In genomic region chr9:133976888-133977287, GRCh38 we compare ENCODE assay signal across 13 cellular contexts.
"Had no signal": no experiment of that assay in that cellular context is flagged by ENCODE, and none has a peak within 500 bp of the region (broad histone marks: within the 10 kb centered on the region; RNA-seq: fewer than 3 reads in every experiment).

No MANE protein-coding gene starts in this region.

- H3K4me2 ChIP-seq: neural progenitor cell had no signal

- H3K27me3 ChIP-seq: neural progenitor cell, suprapubic skin, upper lobe of left lung had no signal

- H3K36me3 ChIP-seq: neural progenitor cell, suprapubic skin, upper lobe of left lung had no signal

- H3K9me3 Mint-ChIP-seq: endodermal cell, neural progenitor cell had no signal

- H2AFZ ChIP-seq: neural progenitor cell had no signal

- H3K27ac ChIP-seq: neural progenitor cell, suprapubic skin had no signal

- ATAC-seq: stimulated activated naive CD8-positive, alpha-beta T cell treated with anti-CD3 and anti-CD28 coated beads, Interleukin-15, Interleukin-2, amounts not matched to agents 100 U/mL and 50 U/mL, for 24 hours had no signal

- H3K36me3 Mint-ChIP-seq: activated naive CD8-positive, alpha-beta T cell had no signal

- H3K9me3 ChIP-seq: suprapubic skin, upper lobe of left lung had no signal

- H3K27ac Mint-ChIP-seq: activated naive CD8-positive, alpha-beta T cell; endodermal cell; neural progenitor cell had no signal

- DNase-seq: activated CD4-positive, alpha-beta T cell treated with anti-CD3 and anti-CD28 coated beads, Interleukin-2, amount 50 U/mL, for 1 hour; activated CD4-positive, CD25-positive, alpha-beta regulatory T cell; activated T-cell treated with anti-CD3 and anti-CD28 coated beads for 4 hours; amygdala; endodermal cell; erythroblast; mesenchymal stem cell; stimulated activated naive CD8-positive, alpha-beta T cell treated with anti-CD3 and anti-CD28 coated beads, Interleukin-15, Interleukin-2, amounts not matched to agents 100 U/mL and 50 U/mL, for 24 hours; T-helper 2 cell; upper lobe of left lung had no signal

- H3K4me3 Mint-ChIP-seq: activated naive CD8-positive, alpha-beta T cell; endodermal cell; neural progenitor cell had no signal

- H3K4me3 ChIP-seq: neural progenitor cell, suprapubic skin, upper lobe of left lung had no signal

- H3K27me3 Mint-ChIP-seq: activated naive CD8-positive, alpha-beta T cell had no signal
